Comparison of ENCODE assay signal across 34 cellular contexts in the genomic region with DNA sequence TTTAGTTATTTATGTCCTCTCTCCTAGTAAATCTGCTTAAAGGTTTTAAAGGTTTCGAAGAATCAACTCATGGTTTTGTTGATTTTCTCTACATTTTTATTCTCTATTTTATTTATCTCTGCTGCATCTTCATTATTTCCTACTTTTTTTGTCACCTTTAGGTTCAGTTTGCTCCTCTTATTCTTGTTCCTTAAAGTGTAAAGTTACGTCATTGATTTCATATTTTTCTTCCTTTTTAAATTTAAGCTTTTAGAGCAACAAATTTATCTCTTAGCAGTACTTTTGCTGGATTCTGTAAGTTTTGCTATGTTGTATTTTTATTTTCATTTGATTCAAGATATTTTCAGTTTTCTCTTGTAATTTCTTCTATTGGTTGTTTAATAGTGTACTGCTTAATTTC. TPM values are rescaled to one million over a fixed set of nuclear protein-coding genes. Genes with fewer than 3 reads are reported as not detected.
A peak's percentile ranks its signal among the peaks of the same experiment; 100 is the strongest.
DNase-seq lines count a peak whose midpoint lies in the region; ATAC-seq, FAIRE-seq and TF ChIP-seq lines count a peak whose summit lies in the region.
"Had no signal": no experiment of that assay in that cellular context is flagged by ENCODE, and none has a peak within 500 bp of the region (broad histone marks: within the 10 kb centered on the region; RNA-seq: fewer than 3 reads in every experiment).

No MANE protein-coding gene starts in this region.

- intact Hi-C loops in HepG2 (cut with micrococcal nuclease; ENCODE audit: unreplicated experiment) (no loop called here), right lobe of liver (cut with DNase I) (no loop called here)

- no peak for FAIRE-seq in HepG2 (lab: Jason Lieb, UNC)
- peak; percentile 71 for FAIRE-seq in islet of Langerhans (lab: Jason Lieb, UNC)
- FAIRE-seq: A204.1, A549 had no signal

- H3K9me3 ChIP-seq in HepG2 (ENCODE audit: low read length), result no peaks in the 10 kb centered on the region
- no peaks in the 10 kb centered on the region for H3K9me3 ChIP-seq in right lobe of liver
- H3K9me3 ChIP-seq in SJCRH30 (replicated peaks), result no peaks in the 10 kb centered on the region
- H3K9me3 ChIP-seq: A549, BE2C had no signal

- H3K4me2 ChIP-seq in HepG2 (ENCODE audit: low read depth, low read length), result no peak overlapping the region
- H3K4me2 ChIP-seq: A549; BLaER1; BLaER1 treated with 17β-estradiol and CSF1 and Interleukin-3, amounts not matched to agents 10 nM and 100 nM had no signal

- TF ChIP-seq CTCF in HepG2 (CRISPR knock-in tag; IDR thresholded peaks at IDR 0.05) (no peak), right lobe of liver (IDR thresholded peaks at IDR 0.05) (no peak)

- POLR2A ChIA-PET in HepG2 (lab: Yijun Ruan, JAX), result no interaction called here

- DNase-seq in HepG2 (ENCODE audit: low spot score) (no peak), right lobe of liver (no peak), SJCRH30 (no peak)
- DNase-seq: 8988T; ACHN; AML-193; BE2C; C1 segment of cervical spinal cord; Caco-2; Calu3; CD4-positive, alpha-beta memory T cell; CD4-positive, alpha-beta T cell; CD4-positive, CD25-positive, alpha-beta regulatory T cell; CD8-positive, alpha-beta memory T cell; CD8-positive, alpha-beta T cell; COR-L47; DMS 273 treated with DMSO at 0.1 percent for 48 hours; DMS153; DMS53; DMS79; DMS79 treated with DMSO at 0.1 percent for 48 hours; DND-41; EL had no signal

- H3K27ac ChIP-seq in HepG2 (ENCODE audit: extremely low read length, insufficient read depth, low read length) (no peak overlapping the region), right lobe of liver (no peak overlapping the region), SJCRH30 (no peak overlapping the region)
- H3K27ac ChIP-seq: 22Rv1; A549; BLaER1; BLaER1 treated with 17β-estradiol and CSF1 and Interleukin-3, amounts not matched to agents 10 nM and 100 nM; C4-2B had no signal

- no peak for TF ChIP-seq RAD21 in HepG2 (CRISPR knock-in tag; IDR thresholded peaks at IDR 0.05)

- H3K4me1 ChIP-seq in HepG2 (ENCODE audit: insufficient read depth, low read length) (no peaks in the 10 kb centered on the region), right lobe of liver (no peaks in the 10 kb centered on the region), SJCRH30 (no peaks in the 10 kb centered on the region)
- H3K4me1 ChIP-seq: A549; BE2C; BLaER1; BLaER1 treated with 17β-estradiol and CSF1 and Interleukin-3, amounts not matched to agents 10 nM and 100 nM; Caco-2 had no signal

- TF ChIP-seq EP300 in HepG2 (IDR thresholded peaks at IDR 0.05; ENCODE audit: low read depth in 2 of 2, low read length in 2 of 2) (no peak), HepG2 (CRISPR knock-in tag; IDR thresholded peaks at IDR 0.05; ENCODE audit: borderline replicate concordance) (no peak)

- ATAC-seq in HepG2 (no peak), right lobe of liver (no peak)
- ATAC-seq: A549; CD8-positive, alpha-beta T cell had no signal

- CTCF ChIA-PET in HepG2 (lab: Yijun Ruan, JAX; ENCODE audit: low intra/inter-chr PET ratio, low total read pairs), result no interaction called here

- in situ Hi-C loops in HepG2 (cut with HindIII; ENCODE audit: extremely low pct_ligation_motif_present, low pct_unique_long_range_greater_than_20kb), result no loop called here

- 13% methylated on average over 2 of the region's 2 CpGs for WGBS in HepG2 (ENCODE audit: low lambda C conversion rate)
- WGBS in right lobe of liver (ENCODE audit: insufficient coverage, low coverage, low lambda C conversion rate, missing lambda C conversion rate), result 77% methylated on average over 2 of the region's 2 CpGs

- H4K20me1 ChIP-seq in HepG2 (ENCODE audit: insufficient read depth, low read length), result no peaks in the 10 kb centered on the region
- H4K20me1 ChIP-seq: BLaER1; BLaER1 treated with 17β-estradiol and CSF1 and Interleukin-3, amounts not matched to agents 10 nM and 100 nM had no signal

- H3K4me3 ChIP-seq in HepG2 (replicated peaks in 1 of 3; ENCODE audit: insufficient read depth in 1 of 3, low read depth in 2 of 3, low read length in 3 of 3) (no peak overlapping the region), right lobe of liver (no peak overlapping the region), SJCRH30 (no peak overlapping the region)
- H3K4me3 ChIP-seq: A549; BLaER1; BLaER1 treated with 17β-estradiol and CSF1 and Interleukin-3, amounts not matched to agents 10 nM and 100 nM had no signal

- no peaks in the 10 kb centered on the region; a peak in 1 of 5 replicates for H3K27me3 ChIP-seq in HepG2 (ENCODE audit: control insufficient read depth in 1 of 2, insufficient read depth in 2 of 2, low read length in 2 of 2)
- no peaks in the 10 kb centered on the region for H3K27me3 ChIP-seq in right lobe of liver
- no peaks in the 10 kb centered on the region for H3K27me3 ChIP-seq in SJCRH30
- H3K27me3 ChIP-seq: BE2C; BLaER1; BLaER1 treated with 17β-estradiol and CSF1 and Interleukin-3, amounts not matched to agents 10 nM and 100 nM had no signal

- no peak overlapping the region for H2AFZ ChIP-seq in HepG2 (ENCODE audit: low read length)

- no peaks in the 10 kb centered on the region for H3K79me2 ChIP-seq in HepG2 (ENCODE audit: insufficient read depth, low read length)

- H3K36me3 ChIP-seq in HepG2 (replicated peaks in 1 of 2; ENCODE audit: control insufficient read depth in 1 of 2, insufficient read depth in 2 of 2, low read length in 2 of 2) (no peaks in the 10 kb centered on the region), right lobe of liver (no peaks in the 10 kb centered on the region), SJCRH30 (no peaks in the 10 kb centered on the region)
- H3K36me3 ChIP-seq: BE2C; BLaER1; BLaER1 treated with 17β-estradiol and CSF1 and Interleukin-3, amounts not matched to agents 10 nM and 100 nM had no signal

- BruUV-seq in HepG2 (replicated peaks; lab: Mats Ljungman, UMichigan), result no TSS peak

- H3K9ac ChIP-seq in HepG2 (ENCODE audit: insufficient read depth, low read depth, low read length), result no peak overlapping the region
- H3K9ac ChIP-seq: BLaER1; BLaER1 treated with 17β-estradiol and CSF1 and Interleukin-3, amounts not matched to agents 10 nM and 100 nM had no signal

- TF ChIP-seq POLR2A in HepG2 (IDR thresholded peaks at IDR 0.05; ENCODE audit: insufficient read depth in 1 of 2, low read depth in 2 of 2, low read length in 2 of 2), result no peak
- TF ChIP-seq POLR2A in right lobe of liver (IDR thresholded peaks at IDR 0.05), result no peak

TF ChIP-seq in HepG2, 621 proteins besides CTCF, POLR2A, EP300 and RAD21:
- TF ChIP-seq ATF7 (IDR thresholded peaks at IDR 0.05) (peak; percentile 91), ATF7 (CRISPR knock-in tag; IDR thresholded peaks at IDR 0.05) (no peak), CREB1 (IDR thresholded peaks at IDR 0.05) (peak; percentile 58; the same call in 1 of the 2 replicates), CREB1 (CRISPR knock-in tag; IDR thresholded peaks at IDR 0.05) (no peak), MAFK (conservative IDR thresholded peaks at IDR 0.05 in 1 of 2, IDR thresholded peaks at IDR 0.05 in 1 of 2; ENCODE audit: low read length in 2 of 2) (no peak)

RNA-seq across cellular contexts. Expression of a gene that starts 10.7 kb away (rescaled TPM):
- not detected in 2 replicates for total RNA-seq in HepG2 (2016; rRNA removed; fragmentation: Illumina TruSeq; extraction: Trizol)
- total RNA-seq in HepG2 (2016; cell fraction: cytosol; rRNA removed; fragmentation: Illumina TruSeq; extraction: Trizol; ENCODE audit: low read depth), result not detected in 2 replicates
- not detected in 2 replicates for total RNA-seq in HepG2 (2016; cell fraction: insoluble cytoplasmic fraction; rRNA removed; fragmentation: Illumina TruSeq; extraction: Trizol)
- total RNA-seq in HepG2 (2016; cell fraction: membrane; rRNA removed; fragmentation: Illumina TruSeq; extraction: Trizol), result not detected in 2 replicates
- not detected in 2 replicates for total RNA-seq in HepG2 (2016; cell fraction: nucleus; rRNA removed; fragmentation: Illumina TruSeq; extraction: Trizol)
- not detected in 2 replicates for polyA plus RNA-seq in HepG2 (2011; rRNA removed)
- not detected in 2 replicates for polyA plus RNA-seq in HepG2 (2011; cell fraction: cytosol; rRNA removed)
- polyA plus RNA-seq in HepG2 (2011; cell fraction: nucleus; rRNA removed), result not detected in 2 replicates
- not detected in 2 replicates for polyA plus RNA-seq in HepG2 (2012)
- not detected in 2 replicates for polyA plus RNA-seq in HepG2 (2016; cell fraction: cytosol; fragmentation: Illumina TruSeq; extraction: Trizol; ENCODE audit: low read depth)
- not detected in 2 replicates for polyA plus RNA-seq in HepG2 (2016; cell fraction: insoluble cytoplasmic fraction; fragmentation: Illumina TruSeq; extraction: Trizol; ENCODE audit: low read depth)
- polyA plus RNA-seq in HepG2 (2016; cell fraction: membrane; fragmentation: Illumina TruSeq; extraction: Trizol; ENCODE audit: low read depth), result not detected in 2 replicates
- polyA plus RNA-seq in HepG2 (2016; cell fraction: nucleus; fragmentation: Illumina TruSeq; extraction: Trizol; ENCODE audit: insufficient read depth, low read depth), result not detected in 2 replicates
- polyA minus RNA-seq in HepG2 (2011; rRNA and poly(A)+ RNA removed; ENCODE audit: low replicate concordance), result not detected in 2 replicates
- polyA minus RNA-seq in HepG2 (2011; cell fraction: cytosol; rRNA and poly(A)+ RNA removed), result not detected in 2 replicates
- not detected in 2 replicates for polyA minus RNA-seq in HepG2 (2011; cell fraction: nucleus; rRNA and poly(A)+ RNA removed)
- under 1 TPM in 3 of 6 experiments, not detected in 3; 0.04 to 0.12 (median 0.12) TPM for total RNA-seq in right lobe of liver
- total RNA-seq in SJCRH30 (2014; rRNA removed; shearing (Covaris generic)), result not detected in 2 replicates
- total RNA-seq: A172; Caco-2; CD4-positive, alpha-beta memory T cell; CD4-positive, alpha-beta T cell; CD4-positive, CD25-positive, alpha-beta regulatory T cell; CD8-positive, alpha-beta memory T cell; CD8-positive, alpha-beta T cell had no signal
- polyA plus RNA-seq: A549; AG04450; BJ; CD14-positive monocyte; CD4-positive, alpha-beta memory T cell; CD4-positive, CD25-positive, alpha-beta regulatory T cell; CD8-positive, alpha-beta memory T cell had no signal
